22 cellular contexts compared by ENCODE assay signal in genomic region chr11:116397556-116398167, GRCh38.
"Had no signal": no experiment of that assay in that cellular context is flagged by ENCODE, and none has a peak within 500 bp of the region (broad histone marks: within the 10 kb centered on the region; RNA-seq: fewer than 3 reads in every experiment).

No MANE protein-coding gene starts in this region.

- H3K4me1 ChIP-seq: psoas muscle, suprapubic skin had no signal

- DNase-seq: activated CD4-positive, alpha-beta memory T cell treated with anti-CD3 and anti-CD28 coated beads, Interleukin-2, amount 10 ng/mL, durations not matched to agents 7 days and 5 days; activated CD4-positive, alpha-beta T cell treated with anti-CD3 and anti-CD28 coated beads for 1 hour; activated CD4-positive, alpha-beta T cell treated with anti-CD3 and anti-CD28 coated beads, Interleukin-2, amount 10 ng/mL, durations not matched to agents 7 days and 5 days; activated CD8-positive, alpha-beta memory T cell treated with anti-CD3 and anti-CD28 coated beads, Interleukin-2, amount 50 U/mL, for 48 hours; activated gamma-delta T cell; activated naive CD4-positive, alpha-beta T cell treated with anti-CD3 and anti-CD28 coated beads, Interleukin-2, amount 50 U/mL, for 16 hours; activated T-cell treated with anti-CD3 and anti-CD28 coated beads, Interleukin-2, amount 50 U/mL, for 24 hours; amniotic stem cell; foreskin fibroblast; islet precursor cell; left ventricle myocardium superior; naive B cell; ovary; psoas muscle; stimulated activated CD4-positive, alpha-beta T cell treated with anti-CD3 and anti-CD28 coated beads, Interleukin-15, amount 100 ng/mL, for 24 hours; stimulated activated CD4-positive, alpha-beta T cell treated with anti-CD3 and anti-CD28 coated beads, Interleukin-2, amount 100 ng/mL, for 24 hours; stimulated activated naive CD4-positive, alpha-beta T cell; T1000 had no signal

- H3K27me3 Mint-ChIP-seq: activated CD4-positive, alpha-beta memory T cell treated with anti-CD3 and anti-CD28 coated beads, Interleukin-2, amount 10 ng/mL, durations not matched to agents 7 days and 5 days; activated CD4-positive, alpha-beta T cell treated with anti-CD3 and anti-CD28 coated beads, Interleukin-2, amount 10 ng/mL, durations not matched to agents 7 days and 5 days; activated T-cell treated with anti-CD3 and anti-CD28 coated beads, Interleukin-2, amount 50 U/mL, for 24 hours had no signal

- H3K27ac Mint-ChIP-seq: activated CD4-positive, alpha-beta memory T cell treated with anti-CD3 and anti-CD28 coated beads, Interleukin-2, amount 10 ng/mL, durations not matched to agents 7 days and 5 days; activated CD4-positive, alpha-beta T cell treated with anti-CD3 and anti-CD28 coated beads, Interleukin-2, amount 10 ng/mL, durations not matched to agents 7 days and 5 days; activated T-cell treated with anti-CD3 and anti-CD28 coated beads, Interleukin-2, amount 50 U/mL, for 24 hours; naive B cell; T-helper 1 cell treated with Interleukin-12 subunit alpha and Interleukin-12 subunit beta and Interleukin-4 antibody, amounts not matched to agents 30 μg/mL and 1 μg/mL, for 36 hours had no signal

- H3K9me3 ChIP-seq: ovary, suprapubic skin had no signal

- H3K27me3 ChIP-seq: ovary, tibial nerve had no signal

- H3K4me3 ChIP-seq: ovary, psoas muscle, suprapubic skin, tibial nerve had no signal

- H3K4me3 Mint-ChIP-seq: activated CD4-positive, alpha-beta memory T cell treated with anti-CD3 and anti-CD28 coated beads, Interleukin-2, amount 10 ng/mL, durations not matched to agents 7 days and 5 days; activated CD4-positive, alpha-beta T cell treated with anti-CD3 and anti-CD28 coated beads, Interleukin-2, amount 10 ng/mL, durations not matched to agents 7 days and 5 days; activated T-cell treated with anti-CD3 and anti-CD28 coated beads, Interleukin-2, amount 50 U/mL, for 24 hours; naive B cell; T-helper 1 cell treated with Interleukin-12 subunit alpha and Interleukin-12 subunit beta and Interleukin-4 antibody, amounts not matched to agents 30 μg/mL and 1 μg/mL, for 36 hours had no signal

- H3K9me3 Mint-ChIP-seq: activated CD4-positive, alpha-beta memory T cell treated with anti-CD3 and anti-CD28 coated beads, Interleukin-2, amount 10 ng/mL, durations not matched to agents 7 days and 5 days; activated CD4-positive, alpha-beta T cell treated with anti-CD3 and anti-CD28 coated beads, Interleukin-2, amount 10 ng/mL, durations not matched to agents 7 days and 5 days; activated T-cell treated with anti-CD3 and anti-CD28 coated beads, Interleukin-2, amount 50 U/mL, for 24 hours; T-helper 1 cell treated with Interleukin-12 subunit alpha and Interleukin-12 subunit beta and Interleukin-4 antibody, amounts not matched to agents 30 μg/mL and 1 μg/mL, for 36 hours had no signal

- H3K36me3 ChIP-seq: ovary, suprapubic skin, tibial nerve had no signal

- ATAC-seq: esophagus mucosa, left ventricle myocardium superior, psoas muscle had no signal

- H3K27ac ChIP-seq: ovary, psoas muscle, suprapubic skin, tibial nerve had no signal

- H3K4me1 Mint-ChIP-seq: activated CD4-positive, alpha-beta memory T cell treated with anti-CD3 and anti-CD28 coated beads, Interleukin-2, amount 10 ng/mL, durations not matched to agents 7 days and 5 days; activated CD4-positive, alpha-beta T cell treated with anti-CD3 and anti-CD28 coated beads, Interleukin-2, amount 10 ng/mL, durations not matched to agents 7 days and 5 days; naive B cell had no signal

- H3K36me3 Mint-ChIP-seq: naive B cell had no signal
